ENCODE assay signal across 1 cellular context in the genomic region with DNA sequence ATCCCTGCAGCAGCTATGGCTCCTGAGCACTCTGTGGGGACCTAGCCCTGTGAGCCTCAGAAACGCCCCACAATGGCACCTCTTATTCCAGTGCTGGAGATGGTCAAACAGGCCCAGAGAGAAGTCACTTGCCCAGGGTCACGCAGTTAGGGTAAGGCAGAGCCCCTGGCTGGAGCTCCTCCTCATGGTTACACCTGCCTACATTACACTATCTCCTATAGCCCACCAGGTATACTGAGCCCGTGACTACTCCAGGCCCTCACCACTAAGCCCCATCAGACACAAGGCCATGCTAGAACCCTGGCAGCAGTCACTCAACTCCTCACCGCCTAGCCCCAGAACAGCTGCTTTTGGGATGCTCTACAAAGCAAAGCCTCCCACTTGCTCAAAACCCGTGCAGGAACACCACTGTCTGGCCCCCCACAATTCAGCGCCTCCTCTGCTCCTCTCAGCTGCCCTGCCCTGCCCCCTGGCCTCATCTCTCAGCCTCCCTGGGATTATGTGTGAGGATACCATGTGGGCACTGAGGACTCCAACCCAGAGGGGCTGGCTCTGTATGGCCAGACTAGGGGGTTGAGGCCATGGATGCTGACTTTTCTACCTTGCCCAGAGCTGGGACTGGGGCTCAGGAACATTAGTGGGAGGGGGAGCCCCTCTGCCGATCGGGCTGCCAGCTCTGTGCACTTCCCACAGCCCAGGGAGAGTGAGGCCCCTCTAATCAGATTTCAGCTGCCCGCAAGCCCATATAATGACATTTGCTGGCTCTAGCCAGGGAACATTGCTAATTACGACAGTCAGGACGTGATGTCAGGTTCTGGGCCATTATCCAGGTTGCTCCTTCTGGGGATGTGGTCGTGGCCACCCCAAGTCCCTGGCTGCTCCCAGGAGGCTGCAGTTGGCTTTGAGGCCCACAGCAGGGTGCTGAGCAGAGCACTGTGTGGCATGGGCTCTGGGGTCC.
A peak's percentile ranks its signal among the peaks of the same experiment; 100 is the strongest.
TF ChIP-seq lines count a peak whose summit lies in the region.

No MANE protein-coding gene starts in this region.

TF ChIP-seq in SK-N-SH, 30 proteins besides CTCF, POLR2A, EP300 and RAD21 (continued from another document):
- TF ChIP-seq RXRA (IDR thresholded peaks at IDR 0.05; ENCODE audit: borderline replicate concordance, low read depth) (no peak), POLR2AphosphoS5 (IDR thresholded peaks at IDR 0.05; ENCODE audit: low read depth, low read length) (no peak), EZH2phosphoT487 (IDR thresholded peaks at IDR 0.05; ENCODE audit: borderline replicate concordance, low read depth) (no peak), TAF1 (IDR thresholded peaks at IDR 0.05; ENCODE audit: borderline replicate concordance, low read depth, low read length) (no peak), SIN3A (IDR thresholded peaks at IDR 0.05; ENCODE audit: borderline replicate concordance, low read depth, low read length) (no peak), TEAD4 (IDR thresholded peaks at IDR 0.05; ENCODE audit: borderline replicate concordance, insufficient read depth) (no peak), FOXJ3 (CRISPR knock-in tag; IDR thresholded peaks at IDR 0.05) (peak; percentile 82), JUND (IDR thresholded peaks at IDR 0.05) (no peak), YY1 (IDR thresholded peaks at IDR 0.05; ENCODE audit: low read depth) (no peak), SMC3 (IDR thresholded peaks at IDR 0.05; ENCODE audit: low read depth, low read length) (no peak), GATA2 (CRISPR knock-in tag; IDR thresholded peaks at IDR 0.05) (peak; percentile 59; the same call in 1 of the 2 replicates), RCOR1 (IDR thresholded peaks at IDR 0.05; ENCODE audit: low read length) (peak; percentile 79), NRF1 (IDR thresholded peaks at IDR 0.05; ENCODE audit: low read depth, low read length) (no peak), FOSL2 (IDR thresholded peaks at IDR 0.05; ENCODE audit: borderline replicate concordance, low read depth) (no peak), TCF12 (IDR thresholded peaks at IDR 0.05) (no peak), ELF1 (IDR thresholded peaks at IDR 0.05) (no peak), NFIC (IDR thresholded peaks at IDR 0.05; ENCODE audit: borderline replicate concordance) (no peak), RFX5 (IDR thresholded peaks at IDR 0.05; ENCODE audit: low read length) (no peak), FOXM1 (IDR thresholded peaks at IDR 0.05; ENCODE audit: low read depth) (no peak)
- TF ChIP-seq, protein P1, sequence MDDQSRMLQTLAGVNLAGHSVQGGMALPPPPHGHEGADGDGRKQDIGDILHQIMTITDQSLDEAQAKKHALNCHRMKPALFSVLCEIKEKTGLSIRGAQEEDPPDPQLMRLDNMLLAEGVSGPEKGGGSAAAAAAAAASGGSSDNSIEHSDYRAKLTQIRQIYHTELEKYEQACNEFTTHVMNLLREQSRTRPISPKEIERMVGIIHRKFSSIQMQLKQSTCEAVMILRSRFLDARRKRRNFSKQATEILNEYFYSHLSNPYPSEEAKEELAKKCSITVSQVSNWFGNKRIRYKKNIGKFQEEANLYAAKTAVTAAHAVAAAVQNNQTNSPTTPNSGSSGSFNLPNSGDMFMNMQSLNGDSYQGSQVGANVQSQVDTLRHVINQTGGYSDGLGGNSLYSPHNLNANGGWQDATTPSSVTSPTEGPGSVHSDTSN (IDR thresholded peaks at IDR 0.05), result no peak
- TF ChIP-seq, protein P2, sequence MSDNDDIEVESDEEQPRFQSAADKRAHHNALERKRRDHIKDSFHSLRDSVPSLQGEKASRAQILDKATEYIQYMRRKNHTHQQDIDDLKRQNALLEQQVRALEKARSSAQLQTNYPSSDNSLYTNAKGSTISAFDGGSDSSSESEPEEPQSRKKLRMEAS (IDR thresholded peaks at IDR 0.05; ENCODE audit: low read depth), result no peak
- TF ChIP-seq, protein P3, sequence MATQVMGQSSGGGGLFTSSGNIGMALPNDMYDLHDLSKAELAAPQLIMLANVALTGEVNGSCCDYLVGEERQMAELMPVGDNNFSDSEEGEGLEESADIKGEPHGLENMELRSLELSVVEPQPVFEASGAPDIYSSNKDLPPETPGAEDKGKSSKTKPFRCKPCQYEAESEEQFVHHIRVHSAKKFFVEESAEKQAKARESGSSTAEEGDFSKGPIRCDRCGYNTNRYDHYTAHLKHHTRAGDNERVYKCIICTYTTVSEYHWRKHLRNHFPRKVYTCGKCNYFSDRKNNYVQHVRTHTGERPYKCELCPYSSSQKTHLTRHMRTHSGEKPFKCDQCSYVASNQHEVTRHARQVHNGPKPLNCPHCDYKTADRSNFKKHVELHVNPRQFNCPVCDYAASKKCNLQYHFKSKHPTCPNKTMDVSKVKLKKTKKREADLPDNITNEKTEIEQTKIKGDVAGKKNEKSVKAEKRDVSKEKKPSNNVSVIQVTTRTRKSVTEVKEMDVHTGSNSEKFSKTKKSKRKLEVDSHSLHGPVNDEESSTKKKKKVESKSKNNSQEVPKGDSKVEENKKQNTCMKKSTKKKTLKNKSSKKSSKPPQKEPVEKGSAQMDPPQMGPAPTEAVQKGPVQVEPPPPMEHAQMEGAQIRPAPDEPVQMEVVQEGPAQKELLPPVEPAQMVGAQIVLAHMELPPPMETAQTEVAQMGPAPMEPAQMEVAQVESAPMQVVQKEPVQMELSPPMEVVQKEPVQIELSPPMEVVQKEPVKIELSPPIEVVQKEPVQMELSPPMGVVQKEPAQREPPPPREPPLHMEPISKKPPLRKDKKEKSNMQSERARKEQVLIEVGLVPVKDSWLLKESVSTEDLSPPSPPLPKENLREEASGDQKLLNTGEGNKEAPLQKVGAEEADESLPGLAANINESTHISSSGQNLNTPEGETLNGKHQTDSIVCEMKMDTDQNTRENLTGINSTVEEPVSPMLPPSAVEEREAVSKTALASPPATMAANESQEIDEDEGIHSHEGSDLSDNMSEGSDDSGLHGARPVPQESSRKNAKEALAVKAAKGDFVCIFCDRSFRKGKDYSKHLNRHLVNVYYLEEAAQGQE (IDR thresholded peaks at IDR 0.05; ENCODE audit: low read depth, low read length), result no peak
- TF ChIP-seq, protein P4, sequence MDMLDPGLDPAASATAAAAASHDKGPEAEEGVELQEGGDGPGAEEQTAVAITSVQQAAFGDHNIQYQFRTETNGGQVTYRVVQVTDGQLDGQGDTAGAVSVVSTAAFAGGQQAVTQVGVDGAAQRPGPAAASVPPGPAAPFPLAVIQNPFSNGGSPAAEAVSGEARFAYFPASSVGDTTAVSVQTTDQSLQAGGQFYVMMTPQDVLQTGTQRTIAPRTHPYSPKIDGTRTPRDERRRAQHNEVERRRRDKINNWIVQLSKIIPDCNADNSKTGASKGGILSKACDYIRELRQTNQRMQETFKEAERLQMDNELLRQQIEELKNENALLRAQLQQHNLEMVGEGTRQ (IDR thresholded peaks at IDR 0.05; ENCODE audit: borderline replicate concordance, low read depth, low read length), result no peak
- TF ChIP-seq, protein P5, sequence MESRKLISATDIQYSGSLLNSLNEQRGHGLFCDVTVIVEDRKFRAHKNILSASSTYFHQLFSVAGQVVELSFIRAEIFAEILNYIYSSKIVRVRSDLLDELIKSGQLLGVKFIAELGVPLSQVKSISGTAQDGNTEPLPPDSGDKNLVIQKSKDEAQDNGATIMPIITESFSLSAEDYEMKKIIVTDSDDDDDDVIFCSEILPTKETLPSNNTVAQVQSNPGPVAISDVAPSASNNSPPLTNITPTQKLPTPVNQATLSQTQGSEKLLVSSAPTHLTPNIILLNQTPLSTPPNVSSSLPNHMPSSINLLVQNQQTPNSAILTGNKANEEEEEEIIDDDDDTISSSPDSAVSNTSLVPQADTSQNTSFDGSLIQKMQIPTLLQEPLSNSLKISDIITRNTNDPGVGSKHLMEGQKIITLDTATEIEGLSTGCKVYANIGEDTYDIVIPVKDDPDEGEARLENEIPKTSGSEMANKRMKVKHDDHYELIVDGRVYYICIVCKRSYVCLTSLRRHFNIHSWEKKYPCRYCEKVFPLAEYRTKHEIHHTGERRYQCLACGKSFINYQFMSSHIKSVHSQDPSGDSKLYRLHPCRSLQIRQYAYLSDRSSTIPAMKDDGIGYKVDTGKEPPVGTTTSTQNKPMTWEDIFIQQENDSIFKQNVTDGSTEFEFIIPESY (IDR thresholded peaks at IDR 0.05; ENCODE audit: borderline replicate concordance, low read depth), result no peak
- TF ChIP-seq, protein P6, sequence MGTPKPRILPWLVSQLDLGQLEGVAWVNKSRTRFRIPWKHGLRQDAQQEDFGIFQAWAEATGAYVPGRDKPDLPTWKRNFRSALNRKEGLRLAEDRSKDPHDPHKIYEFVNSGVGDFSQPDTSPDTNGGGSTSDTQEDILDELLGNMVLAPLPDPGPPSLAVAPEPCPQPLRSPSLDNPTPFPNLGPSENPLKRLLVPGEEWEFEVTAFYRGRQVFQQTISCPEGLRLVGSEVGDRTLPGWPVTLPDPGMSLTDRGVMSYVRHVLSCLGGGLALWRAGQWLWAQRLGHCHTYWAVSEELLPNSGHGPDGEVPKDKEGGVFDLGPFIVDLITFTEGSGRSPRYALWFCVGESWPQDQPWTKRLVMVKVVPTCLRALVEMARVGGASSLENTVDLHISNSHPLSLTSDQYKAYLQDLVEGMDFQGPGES (IDR thresholded peaks at IDR 0.05; ENCODE audit: low read depth, low read length), result no peak
